Comparison of ENCODE assay signal across 28 cellular contexts in genomic region chr14:94292872-94293577, GRCh38. TPM values are rescaled to one million over a fixed set of nuclear protein-coding genes. Genes with fewer than 3 reads are reported as not detected.
DNase-seq lines count a peak whose midpoint lies in the region; ATAC-seq, FAIRE-seq and TF ChIP-seq lines count a peak whose summit lies in the region.
"Had no signal": no experiment of that assay in that cellular context is flagged by ENCODE, and none has a peak within 500 bp of the region (broad histone marks: within the 10 kb centered on the region; RNA-seq: fewer than 3 reads in every experiment).

Gene SERPINA10, minus strand, starts transcription at chr14:94293268. Its CDS starts 2,675 bp downstream, at chr14:94290593.

- ATAC-seq in HepG2: peak; percentile 95

- no peaks in the 10 kb centered on the region for H3K36me3 Mint-ChIP-seq in type B pancreatic cell
- H3K36me3 Mint-ChIP-seq: CD4-positive, CD25-positive, alpha-beta regulatory T cell had no signal

- peak; percentile 17 to 90; a peak in 2 of 4 replicates for TF ChIP-seq EP300 in HepG2 (IDR thresholded peaks at IDR 0.05; ENCODE audit: low read depth in 2 of 2, low read length in 2 of 2)
- TF ChIP-seq EP300 in HepG2 (CRISPR knock-in tag; IDR thresholded peaks at IDR 0.05; ENCODE audit: borderline replicate concordance): peak; percentile 41; the same call in 1 of the 2 replicates

- POLR2A ChIA-PET in HepG2 (lab: Yijun Ruan, JAX): interaction anchor here (0.7 to 4.9 kb wide), 48 partner anchors 10 to 333 kb away, joined by 3 to 122 read pairs (median 4); partner anchors contain the start of genes CCDC197, DDX24, IFI27L1 and PPP4R4
- POLR2A ChIA-PET in PC-9 (lab: Charles Lee; ENCODE audit: unreplicated experiment): no interaction called here

- peak; percentile 40 for DNase-seq in right atrium auricular region (ENCODE audit: low spot score)
- no peak for DNase-seq in cardiac septum (ENCODE audit: low spot score)
- DNase-seq in HepG2 (ENCODE audit: low spot score): peak; percentile 99
- no peak for DNase-seq in type B pancreatic cell (ENCODE audit: extremely low spot score, unreplicated experiment)
- DNase-seq in NCI-H1417 (lab: John Stamatoyannopoulos, UW): no peak
- DNase-seq in PC-9: no peak
- DNase-seq in stimulated activated CD4-positive, alpha-beta T cell treated with anti-CD3 and anti-CD28 coated beads, Interleukin-4, amount 100 ng/mL, for 4 hours: no peak
- DNase-seq: BE2C; CD4-positive, CD25-positive, alpha-beta regulatory T cell; COR-L47; GF-D8; HFFc6; MM.1S; NCI-H1105; NCI-H1694; NCI-H510A; NCI-H748 treated with DMSO at 0.1 percent for 48 hours; NK-92 treated with Interleukin-12 subunit alpha and Interleukin-12 subunit beta, amount 100 ng/mL, for 24 hours; Right ventricle myocardium superior had no signal

- peak within 1 kb of the TSS; percentile 90 for H3K9ac ChIP-seq in HepG2 (ENCODE audit: insufficient read depth, low read depth, low read length)

- no peak within 1 kb of the TSS for H3K4me3 ChIP-seq in right atrium auricular region
- H3K4me3 ChIP-seq in HepG2 (replicated peaks in 1 of 3; ENCODE audit: insufficient read depth in 1 of 3, low read depth in 2 of 3, low read length in 3 of 3): peak within 1 kb of the TSS; percentile 48 to 84 (median 67)
- H3K4me3 ChIP-seq in PC-9: no peak within 1 kb of the TSS

- H3K9me3 ChIP-seq in right atrium auricular region: no peaks in the 10 kb centered on the region
- no peaks in the 10 kb centered on the region for H3K9me3 ChIP-seq in HepG2 (ENCODE audit: low read length)
- no peaks in the 10 kb centered on the region for H3K9me3 ChIP-seq in PC-9 (ENCODE audit: insufficient read depth, low read depth)
- H3K9me3 ChIP-seq: BE2C had no signal

- H4K20me1 ChIP-seq in HepG2 (ENCODE audit: insufficient read depth, low read length): no peaks in the 10 kb centered on the region
- H4K20me1 ChIP-seq in PC-9 (ENCODE audit: insufficient read depth): no peaks in the 10 kb centered on the region

- H3K27ac ChIP-seq in right atrium auricular region (no peak within 1 kb of the TSS), VCaP (peak within 1 kb of the TSS; percentile 27; the same call in 1 of the 2 replicates), HepG2 (ENCODE audit: extremely low read length, insufficient read depth, low read length) (peak within 1 kb of the TSS; percentile 97), PC-9 (no peak within 1 kb of the TSS)
- H3K27ac ChIP-seq: HL-60 had no signal

- H3K4me2 ChIP-seq in HepG2 (ENCODE audit: low read depth, low read length) (peak within 1 kb of the TSS; percentile 98), PC-9 (no peak within 1 kb of the TSS)

- no TSS peak for BruUV-seq in HepG2 (replicated peaks; lab: Mats Ljungman, UMichigan)
- no TSS peak for BruUV-seq in PC-9 (replicated peaks; lab: Mats Ljungman, UMichigan)

- no peaks in the 10 kb centered on the region for H3K27me3 Mint-ChIP-seq in type B pancreatic cell

- H3K27me3 ChIP-seq in right atrium auricular region (no peaks in the 10 kb centered on the region), HepG2 (ENCODE audit: control insufficient read depth in 1 of 2, insufficient read depth in 2 of 2, low read length in 2 of 2) (no peaks in the 10 kb centered on the region; a peak in 1 of 5 replicates), PC-9 (ENCODE audit: insufficient read depth, low read depth) (peaks cover 33% of the 10 kb centered on the region)
- H3K27me3 ChIP-seq: BE2C had no signal

- H3K27ac Mint-ChIP-seq in type B pancreatic cell: peak within 1 kb of the TSS; percentile 69
- H3K27ac Mint-ChIP-seq: CD4-positive, CD25-positive, alpha-beta regulatory T cell; HFFc6 had no signal

- CTCF ChIA-PET in HepG2 (lab: Yijun Ruan, JAX; ENCODE audit: low intra/inter-chr PET ratio, low total read pairs) (no interaction called here), PC-9 (lab: Charles Lee) (no interaction called here)

- WGBS in HepG2 (ENCODE audit: low lambda C conversion rate): under 1% methylated on average over 10 of the region's 10 CpGs

- peak; percentile 85 to 94 for TF ChIP-seq POLR2A in HepG2 (IDR thresholded peaks at IDR 0.05; ENCODE audit: insufficient read depth in 1 of 2, low read depth in 2 of 2, low read length in 2 of 2)

- H3K36me3 ChIP-seq in right atrium auricular region (no peaks in the 10 kb centered on the region), HepG2 (replicated peaks in 1 of 2; ENCODE audit: control insufficient read depth in 1 of 2, insufficient read depth in 2 of 2, low read length in 2 of 2) (peaks cover 6 to 7% of the 10 kb centered on the region in 2 experiments; a peak in 4 of 5 replicates), PC-9 (ENCODE audit: low read depth) (no peaks in the 10 kb centered on the region)
- H3K36me3 ChIP-seq: BE2C had no signal

- H3K9me3 Mint-ChIP-seq in type B pancreatic cell: no peaks in the 10 kb centered on the region

- TF ChIP-seq CTCF in right atrium auricular region (IDR thresholded peaks at IDR 0.05) (no peak), VCaP (conservative IDR thresholded peaks at IDR 0.05) (no peak), HepG2 (CRISPR knock-in tag; IDR thresholded peaks at IDR 0.05) (no peak), type B pancreatic cell (conservative IDR thresholded peaks at IDR 0.05) (no peak), PC-9 (conservative IDR thresholded peaks at IDR 0.05) (no peak)

- H3F3A ChIP-seq in PC-9 (ENCODE audit: insufficient read depth, low read depth): no peaks in the 10 kb centered on the region

- in situ Hi-C loops in HepG2 (cut with HindIII; ENCODE audit: extremely low pct_ligation_motif_present, low pct_unique_long_range_greater_than_20kb): no loop called here

- TF ChIP-seq RAD21 in HepG2 (CRISPR knock-in tag; IDR thresholded peaks at IDR 0.05): peak; percentile 20; the same call in 1 of the 2 replicates

- H3K4me1 ChIP-seq in right atrium auricular region: no peaks in the 10 kb centered on the region
- H3K4me1 ChIP-seq in HepG2 (ENCODE audit: insufficient read depth, low read length): peaks cover 96% of the 10 kb centered on the region
- H3K4me1 ChIP-seq in PC-9 (replicated peaks; ENCODE audit: insufficient read depth): no peaks in the 10 kb centered on the region
- H3K4me1 ChIP-seq: BE2C had no signal

- H3K4me3 Mint-ChIP-seq in type B pancreatic cell: peak within 1 kb of the TSS; percentile 45
- H3K4me3 Mint-ChIP-seq: CD4-positive, CD25-positive, alpha-beta regulatory T cell; HFFc6 had no signal

- intact Hi-C loops in cardiac septum (cut with DNase I) (no loop called here), HepG2 (cut with micrococcal nuclease; ENCODE audit: unreplicated experiment) (loop anchor here (1.0 to 5.0 kb wide), 2 partner anchors 16 to 156 kb away; no protein-coding TSS in a partner anchor), PC-9 (cut with micrococcal nuclease; ENCODE audit: unreplicated experiment) (no loop called here)

- no peaks in the 10 kb centered on the region for H3K9me2 ChIP-seq in PC-9 (ENCODE audit: insufficient read depth)

- no peak within 1 kb of the TSS for H2AFZ ChIP-seq in HepG2 (ENCODE audit: low read length)
- H2AFZ ChIP-seq in PC-9: no peak within 1 kb of the TSS

- H3K79me2 ChIP-seq in HepG2 (ENCODE audit: insufficient read depth, low read length) (peaks cover 27% of the 10 kb centered on the region), PC-9 (ENCODE audit: low read depth) (no peaks in the 10 kb centered on the region)

- H3K4me1 Mint-ChIP-seq in type B pancreatic cell (ENCODE audit: unreplicated experiment): peaks cover 5% of the 10 kb centered on the region
- H3K4me1 Mint-ChIP-seq: CD4-positive, CD25-positive, alpha-beta regulatory T cell had no signal

- FAIRE-seq in HepG2 (lab: Jason Lieb, UNC): peak; percentile 100
- FAIRE-seq: GM12891, GM18507, H1, RCC 7860 had no signal

TF ChIP-seq in HepG2, 621 proteins besides CTCF, POLR2A, EP300 and RAD21 (continues in another document):
- TF ChIP-seq ZNF614 (CRISPR knock-in tag; IDR thresholded peaks at IDR 0.05; ENCODE audit: borderline replicate concordance) (peak; percentile 77; the same call in 1 of the 2 replicates), CEBPG (CRISPR knock-in tag; IDR thresholded peaks at IDR 0.05) (peak; percentile 45; the same call in 1 of the 2 replicates), ZNF629 (CRISPR knock-in tag; conservative IDR thresholded peaks at IDR 0.05) (no peak), ZNF24 (IDR thresholded peaks at IDR 0.05) (no peak), DR1 (CRISPR knock-in tag; IDR thresholded peaks at IDR 0.05) (peak; percentile 61), NFE2 (CRISPR knock-in tag; IDR thresholded peaks at IDR 0.05) (peak; percentile 6; the same call in 1 of the 2 replicates), MIXL1 (CRISPR knock-in tag; IDR thresholded peaks at IDR 0.05) (peak; percentile 75)

RNA-seq across cellular contexts. Expression of gene SERPINA10, which starts in this region (rescaled TPM):
- total RNA-seq in right atrium auricular region (not detected), cardiac septum (not detected), HepG2 (2016; rRNA removed; fragmentation: Illumina TruSeq; extraction: Trizol) (12.1 and 20.1 TPM in 2 replicates), type B pancreatic cell (ENCODE audit: low replicate concordance) (1.5 and 2.8 TPM in 2 replicates), PC-9 (2021) (not detected in 2 replicates)
- 2.9 and 3.2 TPM in 2 replicates for total RNA-seq in HepG2 (2016; cell fraction: cytosol; rRNA removed; fragmentation: Illumina TruSeq; extraction: Trizol; ENCODE audit: low read depth)
- total RNA-seq in HepG2 (2016; cell fraction: insoluble cytoplasmic fraction; rRNA removed; fragmentation: Illumina TruSeq; extraction: Trizol): 12.4 and 19.4 TPM in 2 replicates
- 7.0 and 7.6 TPM in 2 replicates for total RNA-seq in HepG2 (2016; cell fraction: membrane; rRNA removed; fragmentation: Illumina TruSeq; extraction: Trizol)
- total RNA-seq in HepG2 (2016; cell fraction: nucleus; rRNA removed; fragmentation: Illumina TruSeq; extraction: Trizol): 15.9 and 21.0 TPM in 2 replicates
- 17.3 and 20.2 TPM in 2 replicates for polyA plus RNA-seq in HepG2 (2011; rRNA removed)
- polyA plus RNA-seq in HepG2 (2011; cell fraction: cytosol; rRNA removed): 11.5 and 15.3 TPM in 2 replicates
- polyA plus RNA-seq in HepG2 (2011; cell fraction: nucleus; rRNA removed): 5.4 and 6.4 TPM in 2 replicates
- 14.6 and 20.7 TPM in 2 replicates for polyA plus RNA-seq in HepG2 (2012)
- 1.4 and 1.5 TPM in 2 replicates for polyA plus RNA-seq in HepG2 (2016; cell fraction: cytosol; fragmentation: Illumina TruSeq; extraction: Trizol; ENCODE audit: low read depth)
- polyA plus RNA-seq in HepG2 (2016; cell fraction: insoluble cytoplasmic fraction; fragmentation: Illumina TruSeq; extraction: Trizol; ENCODE audit: low read depth): 9.7 and 11.2 TPM in 2 replicates
- 3.7 and 4.1 TPM in 2 replicates for polyA plus RNA-seq in HepG2 (2016; cell fraction: membrane; fragmentation: Illumina TruSeq; extraction: Trizol; ENCODE audit: low read depth)
- 22.0 and 24.2 TPM in 2 replicates for polyA plus RNA-seq in HepG2 (2016; cell fraction: nucleus; fragmentation: Illumina TruSeq; extraction: Trizol; ENCODE audit: insufficient read depth, low read depth)
- 26.7 TPM in 1 of 2 replicates, not detected in the other for polyA minus RNA-seq in HepG2 (2011; rRNA and poly(A)+ RNA removed; ENCODE audit: low replicate concordance)
- polyA minus RNA-seq in HepG2 (2011; cell fraction: cytosol; rRNA and poly(A)+ RNA removed): 15.7 and 16.5 TPM in 2 replicates
- polyA minus RNA-seq in HepG2 (2011; cell fraction: nucleus; rRNA and poly(A)+ RNA removed): 13.5 and 16.3 TPM in 2 replicates
- total RNA-seq: A172; CD4-positive, CD25-positive, alpha-beta regulatory T cell; H1; HFFc6; HT1080; LHCN-M2; Right ventricle myocardium superior had no signal
- polyA plus RNA-seq: CD4-positive, CD25-positive, alpha-beta regulatory T cell; H1 had no signal

Comparison
In these comparisons a context has a peak if more than half of its experiments do, and no peak if none do; other contexts are left out.
1. Peak in DNase-seq in right atrium auricular region; RNA of the gene not detected or under 1 TPM.
2. H3K27ac ChIP-seq: peak in VCaP (single experiment) and HepG2 (single experiment); none in right atrium auricular region (0 of 2) and PC-9 (single experiment).
3. H3K4me3 ChIP-seq: peak in HepG2 (3 of 3); none in right atrium auricular region (0 of 2) and PC-9 (single experiment).